3 cellular contexts compared by ENCODE assay signal in genomic region chr2:187637392-187637740, GRCh38.
DNase-seq lines count a peak whose midpoint lies in the region; FAIRE-seq and TF ChIP-seq lines count a peak whose summit lies in the region.
"Not testable (repeated sequence)": the region's sequence is repeated elsewhere in the genome, so short reads cannot be mapped to it uniquely, and the experiment has no call there.

No MANE protein-coding gene starts in this region.

- H3K9me3 ChIP-seq in kidney (ENCODE audit: control insufficient read depth in 1 of 2, low read length in 2 of 2): not testable (repeated sequence)

- not testable (repeated sequence) for FAIRE-seq in kidney (lab: Jason Lieb, UNC)

- not testable (repeated sequence) for H3K4me1 ChIP-seq in kidney (ENCODE audit: control insufficient read depth in 1 of 2, insufficient read depth in 1 of 2, low read depth in 1 of 2, low read length in 2 of 2)

- H3K36me3 Mint-ChIP-seq in chondrocyte (ENCODE audit: low read depth): not testable (repeated sequence)

- not testable (repeated sequence) for H3K36me3 ChIP-seq in kidney (ENCODE audit: control insufficient read depth in 1 of 2, insufficient read depth in 2 of 2, low read length in 2 of 2)

- not testable (repeated sequence) for H3K27me3 Mint-ChIP-seq in chondrocyte (ENCODE audit: low read depth)

- not testable (repeated sequence) for TF ChIP-seq CTCF in chondrocyte (IDR thresholded peaks at IDR 0.05); kidney (IDR thresholded peaks at IDR 0.05; ENCODE audit: borderline replicate concordance, extremely low read depth, insufficient read depth)

- H3K4me3 ChIP-seq in kidney (ENCODE audit: low read length in 2 of 2): not testable (repeated sequence)

- DNase-seq in chondrocyte (ENCODE audit: low spot score) (peak; percentile 77), kidney (peak; percentile 64), posterior vena cava (ENCODE audit: low spot score) (peak; percentile 62)

- H3K4me1 Mint-ChIP-seq in chondrocyte (ENCODE audit: low read depth): not testable (repeated sequence)

- not testable (repeated sequence) for H3K9me3 Mint-ChIP-seq in chondrocyte (ENCODE audit: low read depth)

- H3K9ac ChIP-seq in kidney (ENCODE audit: low read length in 2 of 2): not testable (repeated sequence)

- not testable (repeated sequence) for H3K27ac ChIP-seq in kidney (ENCODE audit: low read depth in 2 of 2, low read length in 2 of 2)

- not testable (repeated sequence) for H3K4me3 Mint-ChIP-seq in chondrocyte (ENCODE audit: unreplicated experiment)

- H3K27ac Mint-ChIP-seq in chondrocyte (ENCODE audit: unreplicated experiment): not testable (repeated sequence)

- intact Hi-C loops in kidney (cut with DNase I); posterior vena cava (cut with DNase I): not testable (repeated sequence)
